In genomic region chr5:79931866-79932265, GRCh38 we compare ENCODE assay signal across 8 cellular contexts.
"Had no signal": no experiment of that assay in that cellular context is flagged by ENCODE, and none has a peak within 500 bp of the region (broad histone marks: within the 10 kb centered on the region; RNA-seq: fewer than 3 reads in every experiment).

No MANE protein-coding gene starts in this region.

- DNase-seq: H9, HCEC 1CT, IMR-90, KBM-7 had no signal

- H3K4me3 ChIP-seq: GM23338 had no signal

- H2AFZ ChIP-seq: GM23338 had no signal

- H3K4me2 ChIP-seq: GM23338 had no signal

- FAIRE-seq: H1, H54 had no signal

- H3K27ac ChIP-seq: HL-60 had no signal

- ATAC-seq: GM23338 had no signal
